ENCODE assay signal across 18 cellular contexts in the genomic region with DNA sequence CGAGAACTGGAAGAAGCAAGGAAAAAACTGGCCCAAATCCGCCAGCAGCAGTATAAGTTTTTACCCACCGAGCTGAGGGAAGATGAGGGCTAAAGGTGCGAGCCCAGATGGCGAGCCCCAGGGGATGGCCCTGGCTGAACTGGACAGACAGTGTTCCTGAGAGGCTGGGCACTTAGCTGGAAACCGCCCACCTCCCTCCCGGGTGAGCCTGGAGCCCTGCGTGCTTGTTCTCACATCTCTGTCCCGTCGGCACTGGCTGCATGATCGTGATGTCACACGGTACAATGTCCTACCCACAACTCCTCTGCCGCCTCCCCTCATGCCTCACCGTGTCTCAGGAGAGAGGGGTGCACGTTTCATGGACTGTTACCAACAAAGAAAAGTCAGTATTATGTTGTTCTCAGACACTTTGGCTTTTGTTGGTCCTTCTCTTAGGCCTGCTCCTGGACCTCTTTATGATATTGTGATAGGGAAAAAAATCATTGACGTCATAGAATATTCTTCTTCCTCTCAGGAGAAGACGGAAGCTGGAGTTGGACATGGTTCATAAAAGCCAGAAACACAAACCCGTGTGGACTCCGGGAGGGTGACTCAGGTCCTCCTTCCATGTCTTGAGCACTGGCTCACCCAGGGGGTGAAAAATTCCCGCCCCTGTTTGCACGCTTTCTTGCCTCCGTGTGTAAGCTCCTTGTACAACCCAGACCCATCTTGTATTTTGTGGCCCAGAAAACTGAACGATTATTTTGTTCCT.
A peak's percentile ranks its signal among the peaks of the same experiment; 100 is the strongest.
DNase-seq lines count a peak whose midpoint lies in the region; ATAC-seq and TF ChIP-seq lines count a peak whose summit lies in the region.
"Had no signal": no experiment of that assay in that cellular context is flagged by ENCODE, and none has a peak within 500 bp of the region (broad histone marks: within the 10 kb centered on the region; RNA-seq: fewer than 3 reads in every experiment).

No MANE protein-coding gene starts in this region.

- peaks cover 22% of the 10 kb centered on the region for H3K36me3 ChIP-seq in osteoblast (ENCODE audit: insufficient read depth, low read length)

- DNase-seq in AG04450 (ENCODE audit: low read depth, low spot score) (no peak), HFFc6 (no peak), left ventricle myocardium superior (no peak), osteoblast (ENCODE audit: insufficient read length, low spot score, missing footprints) (peak; percentile 82), DMS79 treated with DMSO at 0.1 percent for 48 hours (lab: John Stamatoyannopoulos, UW) (no peak)
- no peak for DNase-seq in stimulated activated CD8-positive, alpha-beta memory T cell treated with anti-CD3 and anti-CD28 coated beads, Interleukin-4, amount 100 ng/mL, for 48 hours
- DNase-seq: AML-193; CD4-positive, CD25-positive, alpha-beta regulatory T cell; MG63; NCI-H1105; NCI-H1694 treated with DMSO at 0.1 percent for 48 hours; NCI-H345; NCI-H526 treated with DMSO at 0.1 percent for 48 hours; NK-92 treated with Interleukin-12 subunit alpha and Interleukin-12 subunit beta, amount 100 ng/mL, for 24 hours; OCI-M1 had no signal

- no peak overlapping the region for H3K4me3 ChIP-seq in AG04450 (ENCODE audit: low read depth, low read length)
- no peak overlapping the region for H3K4me3 ChIP-seq in osteoblast (ENCODE audit: insufficient read depth, low read length)
- H3K4me3 ChIP-seq: GM23248, MG63 had no signal

- peak overlapping the region; percentile 11 for H3K27ac ChIP-seq in AG04450 (ENCODE audit: low read depth, low read length)
- no peak overlapping the region for H3K27ac ChIP-seq in osteoblast (ENCODE audit: low read depth, low read length)
- H3K27ac ChIP-seq: GM23248, RWPE1 had no signal

- CTCF ChIA-PET in AG04450 (lab: Charles Lee) = no interaction called here

- peaks cover 4% of the 10 kb centered on the region for H3K27me3 Mint-ChIP-seq in HFFc6 (ENCODE audit: insufficient read depth)

- no peak overlapping the region for H3K4me3 Mint-ChIP-seq in HFFc6
- H3K4me3 Mint-ChIP-seq: CD4-positive, CD25-positive, alpha-beta regulatory T cell had no signal

- peaks cover 13% of the 10 kb centered on the region for H3K4me1 ChIP-seq in osteoblast (ENCODE audit: insufficient read depth, low read length)

- peaks cover 36% of the 10 kb centered on the region for H3K4me1 Mint-ChIP-seq in HFFc6 (ENCODE audit: low read depth)
- H3K4me1 Mint-ChIP-seq: CD4-positive, CD25-positive, alpha-beta regulatory T cell had no signal

- ATAC-seq in left ventricle myocardium superior = peak; percentile 2
- ATAC-seq in HG03342 (IDR thresholded peaks at IDR 0.05; ENCODE audit: unreplicated experiment) = no peak

- H3K27ac Mint-ChIP-seq in HFFc6 = peak overlapping the region; percentile 65
- H3K27ac Mint-ChIP-seq: CD4-positive, CD25-positive, alpha-beta regulatory T cell had no signal

- H3K9me3 ChIP-seq in AG04450 (ENCODE audit: control insufficient read depth, insufficient read depth, low read length) (peaks cover 6% of the 10 kb centered on the region), osteoblast (ENCODE audit: low read depth, low read length) (no peaks in the 10 kb centered on the region)
- H3K9me3 ChIP-seq: MG63 had no signal

- no peaks in the 10 kb centered on the region for H3K9me3 Mint-ChIP-seq in HFFc6
- H3K9me3 Mint-ChIP-seq: CD4-positive, CD25-positive, alpha-beta regulatory T cell had no signal

- POLR2A ChIA-PET in AG04450 (lab: Yijun Ruan, JAX) = no interaction called here

- H3K27me3 ChIP-seq in AG04450 (ENCODE audit: control insufficient read depth, insufficient read depth, low read length) (no peaks in the 10 kb centered on the region), osteoblast (ENCODE audit: insufficient read depth, low read length) (no peaks in the 10 kb centered on the region)
- H3K27me3 ChIP-seq: MG63 had no signal

- H3K36me3 Mint-ChIP-seq in HFFc6 (ENCODE audit: low read depth) = peaks cover 55% of the 10 kb centered on the region
- H3K36me3 Mint-ChIP-seq: CD4-positive, CD25-positive, alpha-beta regulatory T cell had no signal

- no peaks in the 10 kb centered on the region for H4K20me1 ChIP-seq in osteoblast (ENCODE audit: insufficient read depth, low read length)

- TF ChIP-seq CTCF in AG04450 (IDR thresholded peaks at IDR 0.05; ENCODE audit: low read depth, low read length) = no peak
- no peak for TF ChIP-seq CTCF in HFFc6 (IDR thresholded peaks at IDR 0.05)
- no peak for TF ChIP-seq CTCF in osteoblast (IDR thresholded peaks at IDR 0.05; ENCODE audit: extremely low read depth, low read depth, low read length)

- no peak overlapping the region for H3K4me2 ChIP-seq in osteoblast (ENCODE audit: insufficient read depth, low read length)

- H2AFZ ChIP-seq in osteoblast (ENCODE audit: low read length) = peak overlapping the region; percentile 12
- H2AFZ ChIP-seq: GM23248 had no signal

- intact Hi-C loops in left ventricle myocardium superior (cut with micrococcal nuclease) = loop anchor here (10.0 kb wide), 1 partner anchor 204 kb away; a partner anchor contains a TSS

- no peaks in the 10 kb centered on the region for H3K79me2 ChIP-seq in osteoblast (ENCODE audit: insufficient read depth, low read length)
